ENCODE assay signal across 25 cellular contexts in the genomic region with DNA sequence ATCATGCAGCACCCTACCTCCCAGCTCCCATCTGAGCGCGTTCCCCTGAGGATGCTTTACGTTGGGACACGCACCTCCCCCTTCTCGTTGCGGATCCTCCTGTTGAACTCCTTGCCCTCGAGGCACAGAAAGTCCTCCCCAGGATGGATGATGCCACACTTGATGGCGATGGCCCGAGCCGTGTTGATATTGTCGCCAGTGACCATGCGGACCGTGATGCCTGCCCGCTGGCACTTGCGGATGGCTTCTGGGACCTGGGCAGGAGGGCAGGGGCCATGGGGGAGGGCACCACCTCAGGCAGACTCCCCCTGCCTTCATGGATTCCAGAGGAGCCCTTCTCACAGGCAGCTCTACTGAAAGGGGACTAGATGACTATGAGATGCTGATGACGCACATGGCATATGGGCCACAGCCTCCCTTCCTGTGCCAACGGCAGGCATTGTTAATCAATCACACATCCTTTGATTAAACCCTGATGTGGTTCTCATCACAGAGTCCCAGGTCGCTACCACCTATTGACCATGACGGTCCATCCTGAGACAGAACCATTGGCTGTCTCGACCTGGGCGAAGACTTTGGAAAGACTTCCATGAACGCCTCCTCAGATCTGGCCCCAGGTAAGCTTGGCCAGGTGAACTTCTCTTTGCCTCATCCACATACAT. TPM values are rescaled to one million over a fixed set of nuclear protein-coding genes. Genes with fewer than 3 reads are reported as not detected.
"Had no signal": no experiment of that assay in that cellular context is flagged by ENCODE, and none has a peak within 500 bp of the region (broad histone marks: within the 10 kb centered on the region; RNA-seq: fewer than 3 reads in every experiment).

No MANE protein-coding gene starts in this region.

- H3K27ac ChIP-seq: foreskin keratinocyte, left lung, neural progenitor cell, prostate gland, upper lobe of right lung, WERI-Rb-1 had no signal

- DNase-seq: activated CD4-positive, alpha-beta T cell treated with anti-CD3 and anti-CD28 coated beads for 1 hour; activated CD4-positive, alpha-beta T cell treated with anti-CD3 and anti-CD28 coated beads, Interleukin-2, amount 50 U/mL, for 4 hours; activated CD8-positive, alpha-beta memory T cell treated with anti-CD3 and anti-CD28 coated beads for 24 hours; activated CD8-positive, alpha-beta memory T cell treated with anti-CD3 and anti-CD28 coated beads, Interleukin-2, amount 50 U/mL, for 4 hours; activated naive CD4-positive, alpha-beta T cell treated with Interleukin-2 at 50 U/mL for 16 hours; activated naive CD8-positive, alpha-beta T cell treated with anti-CD3 and anti-CD28 coated beads for 36 hours; activated T-cell treated with anti-CD3 and anti-CD28 coated beads, Interleukin-2, amount 50 U/mL, for 24 hours; cerebellar nuclear complex; foreskin keratinocyte; stimulated activated CD4-positive, alpha-beta T cell treated with anti-CD3 and anti-CD28 coated beads, Interleukin-4, amount 100 ng/mL, for 1 hour; stimulated activated naive CD4-positive, alpha-beta T cell treated with Interleukin-2 at 50 U/mL for 16 hours; T-cell; upper lobe of right lung had no signal

- H3K9ac ChIP-seq: neural progenitor cell had no signal

- H3K36me3 Mint-ChIP-seq: activated naive CD8-positive, alpha-beta T cell treated with anti-CD3 and anti-CD28 coated beads for 36 hours; naive thymus-derived CD8-positive, alpha-beta T cell; neural progenitor cell; T-cell had no signal

- H3K9me3 ChIP-seq: left lung, prostate gland, upper lobe of right lung had no signal

- H3K27me3 ChIP-seq: neural progenitor cell, upper lobe of right lung had no signal

- H3K4me3 ChIP-seq: left lung, neural progenitor cell, prostate gland, upper lobe of right lung had no signal

- FAIRE-seq: bronchial epithelial cell had no signal

- ATAC-seq: left lung; naive thymus-derived CD8-positive, alpha-beta T cell; T-cell; upper lobe of right lung had no signal

- H3K4me1 Mint-ChIP-seq: activated naive CD8-positive, alpha-beta T cell treated with anti-CD3 and anti-CD28 coated beads for 36 hours had no signal

- H3K36me3 ChIP-seq: left lung, neural progenitor cell, prostate gland, upper lobe of right lung, WERI-Rb-1 had no signal

- H3K4me3 Mint-ChIP-seq: activated naive CD8-positive, alpha-beta T cell treated with anti-CD3 and anti-CD28 coated beads for 36 hours; activated T-cell treated with anti-CD3 and anti-CD28 coated beads, Interleukin-2, amount 50 U/mL, for 24 hours; naive thymus-derived CD8-positive, alpha-beta T cell; neural progenitor cell; T-cell; T-helper 2 cell treated with Interferon-gamma antibody and Interleukin-4, amounts not matched to agents 5 μg/mL and 100 μg/mL, for 36 hours had no signal

- H3K27ac Mint-ChIP-seq: activated naive CD8-positive, alpha-beta T cell treated with anti-CD3 and anti-CD28 coated beads for 36 hours; activated T-cell treated with anti-CD3 and anti-CD28 coated beads, Interleukin-2, amount 50 U/mL, for 24 hours; activated T-helper 2 cell treated with anti-CD3 and anti-CD28 coated beads, Interferon-gamma antibody, Interleukin-2, Interleukin-4, amounts not matched to agents 10 μg/mL and 5 μg/mL and 100 μg/mL, durations not matched to agents 14 hours and 24 hours and 36 hours; neural progenitor cell; T-cell; T-helper 2 cell treated with Interferon-gamma antibody and Interleukin-4, amounts not matched to agents 5 μg/mL and 100 μg/mL, for 36 hours had no signal

- H3K9me3 Mint-ChIP-seq: activated naive CD8-positive, alpha-beta T cell treated with anti-CD3 and anti-CD28 coated beads for 36 hours; activated T-cell treated with anti-CD3 and anti-CD28 coated beads, Interleukin-2, amount 50 U/mL, for 24 hours; activated T-helper 2 cell treated with anti-CD3 and anti-CD28 coated beads, Interferon-gamma antibody, Interleukin-2, Interleukin-4, amounts not matched to agents 10 μg/mL and 5 μg/mL and 100 μg/mL, durations not matched to agents 14 hours and 24 hours and 36 hours; naive thymus-derived CD8-positive, alpha-beta T cell; T-cell; T-helper 2 cell treated with Interferon-gamma antibody and Interleukin-4, amounts not matched to agents 5 μg/mL and 100 μg/mL, for 36 hours had no signal

- H3K4me1 ChIP-seq: foreskin keratinocyte, neural progenitor cell, prostate gland, upper lobe of right lung had no signal

RNA-seq across cellular contexts. Expression of gene GHRL, which starts 57.7 kb away (rescaled TPM):
- total RNA-seq: bronchial epithelial cell, epithelial cell of proximal tubule, fibroblast of lung, foreskin keratinocyte, glomerular endothelial cell, kidney epithelial cell had no signal
- polyA plus RNA-seq: foreskin keratinocyte had no signal
